In the genomic region with DNA sequence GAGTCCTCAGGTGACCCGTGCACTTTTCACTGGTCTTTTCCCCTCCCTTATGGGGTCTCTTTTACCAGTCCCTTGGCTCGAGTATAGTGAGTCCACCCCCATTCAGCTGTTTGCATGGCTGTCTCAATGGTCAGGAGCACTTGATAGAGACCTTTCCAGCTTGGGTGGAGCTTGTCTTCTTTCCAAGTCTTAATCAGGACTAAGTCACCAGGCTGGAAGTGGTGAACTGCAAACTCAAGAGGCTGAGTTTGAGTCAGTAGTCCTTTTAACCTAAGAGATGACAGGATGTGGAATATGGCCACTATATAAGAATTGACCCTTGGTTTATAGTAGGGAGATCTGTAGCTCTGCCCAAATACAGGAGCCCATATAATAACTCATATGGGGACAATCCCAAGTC, we compare ENCODE assay signal across 22 cellular contexts.
"Had no signal": no experiment of that assay in that cellular context is flagged by ENCODE, and none has a peak within 500 bp of the region (broad histone marks: within the 10 kb centered on the region; RNA-seq: fewer than 3 reads in every experiment).

No MANE protein-coding gene starts in this region.

- H3K9me3 ChIP-seq: gastrocnemius medialis, prostate gland, right lobe of liver, thyroid gland had no signal

- H3K36me3 ChIP-seq: esophagus muscularis mucosa, gastrocnemius medialis, left ventricle myocardium inferior, prostate gland, right lobe of liver, suprapubic skin, thyroid gland had no signal

- ATAC-seq: effector memory CD8-positive, alpha-beta T cell; gastrocnemius medialis; natural killer cell treated with Interleukin-12 subunit alpha and Interleukin-12 subunit beta and Interleukin-15 and Interleukin-18, amount 100 ng/mL, for 72 hours; stimulated activated effector memory CD8-positive, alpha-beta T cell treated with anti-CD3 and anti-CD28 coated beads, Interleukin-12 subunit alpha, Interleukin-12 subunit beta, amount 100 ng/mL, for 72 hours; stimulated activated naive CD8-positive, alpha-beta T cell treated with anti-CD3 and anti-CD28 coated beads, Interleukin-15, Interleukin-2, amounts not matched to agents 100 U/mL and 50 U/mL, for 24 hours had no signal

- DNase-seq: effector memory CD8-positive, alpha-beta T cell; gastrocnemius medialis; islet precursor cell; left ventricle myocardium inferior; mesenchymal stem cell; midbrain; occipital lobe; retina; right lobe of liver; stimulated activated CD4-positive, alpha-beta T cell treated with anti-CD3 and anti-CD28 coated beads, Interleukin-4, amount 100 ng/mL, for 1 hour; stimulated activated CD8-positive, alpha-beta memory T cell treated with anti-CD3 and anti-CD28 coated beads, Interleukin-4, amount 100 ng/mL, for 48 hours; stimulated activated naive CD8-positive, alpha-beta T cell treated with anti-CD3 and anti-CD28 coated beads, Interleukin-15, Interleukin-2, amounts not matched to agents 100 U/mL and 50 U/mL, for 24 hours; thyroid gland had no signal

- H3K4me3 ChIP-seq: esophagus muscularis mucosa, gastrocnemius medialis, left ventricle myocardium inferior, lung, neural progenitor cell, prostate gland, right lobe of liver, suprapubic skin, thyroid gland had no signal

- H3K27ac ChIP-seq: epithelial cell of prostate, esophagus muscularis mucosa, gastrocnemius medialis, left ventricle myocardium inferior, neural progenitor cell, parathyroid adenoma, prostate gland, right lobe of liver, suprapubic skin, thyroid gland had no signal

- H3K27me3 ChIP-seq: esophagus muscularis mucosa, gastrocnemius medialis, neural progenitor cell, right lobe of liver, suprapubic skin, thyroid gland had no signal

- H3K4me1 ChIP-seq: gastrocnemius medialis, left ventricle myocardium inferior, neural progenitor cell, parathyroid adenoma, prostate gland, suprapubic skin had no signal
